Comparison of ENCODE assay signal across 9 cellular contexts in genomic region chr1:206469411-206469932, GRCh38. TPM values are rescaled to one million over a fixed set of nuclear protein-coding genes. Genes with fewer than 3 reads are reported as not detected.
DNase-seq lines count a peak whose midpoint lies in the region; ATAC-seq, FAIRE-seq and TF ChIP-seq lines count a peak whose summit lies in the region.
"Had no signal": no experiment of that assay in that cellular context is flagged by ENCODE, and none has a peak within 500 bp of the region (broad histone marks: within the 10 kb centered on the region; RNA-seq: fewer than 3 reads in every experiment).

No MANE protein-coding gene starts in this region.

- H3K9ac ChIP-seq in H1 (replicated peaks in 1 of 4; ENCODE audit: extremely low read depth in 1 of 4, low read depth in 3 of 4, low read length in 3 of 4), result peak overlapping the region in 1 of 4 experiments; percentile 6; a peak in 1 of 7 replicates

- no peak overlapping the region for H4K8ac ChIP-seq in H1 (ENCODE audit: extremely low read depth, insufficient read depth, low read length)

- no peak for TF ChIP-seq EP300 in H1 (IDR thresholded peaks at IDR 0.05; ENCODE audit: borderline replicate concordance in 1 of 2, low read depth in 2 of 2, low read length in 2 of 2)

- POLR2A ChIA-PET in H1 (lab: Charles Lee; ENCODE audit: partially characterized antibody), result interaction anchor here (1.0 to 2.2 kb wide), 5 partner anchors 9 to 40 kb away, joined by 3 to 14 read pairs (median 4); partner anchors contain the start of gene RASSF5

- no peak overlapping the region for H4K5ac ChIP-seq in H1 (ENCODE audit: insufficient read length, low read depth, low read length)

- H2BK5ac ChIP-seq in H1 (ENCODE audit: low read depth, low read length), result peak overlapping the region; percentile 90; the same call in 1 of the 2 replicates

- H3K14ac ChIP-seq in H1 (ENCODE audit: insufficient read length), result no peak overlapping the region

- no peak overlapping the region for H2AK5ac ChIP-seq in H1 (ENCODE audit: low read depth, low read length)

- H3K9me2 ChIP-seq in GM23338 (ENCODE audit: insufficient read depth), result no peaks in the 10 kb centered on the region

- H3F3A ChIP-seq in GM23338 (replicated peaks; ENCODE audit: low read depth), result no peaks in the 10 kb centered on the region

- H3K79me1 ChIP-seq in H1 (ENCODE audit: low read depth, low read length), result no peaks in the 10 kb centered on the region; the same call in 1 of the 2 replicates

- 75% methylated on average over 2 of the region's 2 CpGs; no CpG with 5 or more reads in 1 of the 2 experiments for WGBS in H1 (ENCODE audit: extremely low coverage in 1 of 2, insufficient coverage in 1 of 2, insufficient read length in 1 of 2, insufficient replicate concordance in 2 of 2, low coverage in 1 of 2, low lambda C conversion rate in 2 of 2, missing lambda C conversion rate in 1 of 2), 2 experiments

- H3K56ac ChIP-seq in H1 (replicated peaks; ENCODE audit: insufficient read length, low read depth, low read length), result no peak overlapping the region

- H3K4me2 ChIP-seq in GM23338 (peak overlapping the region; percentile 92), H1 (ENCODE audit: insufficient read depth in 1 of 2, low read depth in 2 of 2, low read length in 2 of 2) (peak overlapping the region; percentile 77 to 95; a peak in 3 of 4 replicates)

- H4K91ac ChIP-seq in H1 (replicated peaks; ENCODE audit: insufficient read length, low read length), result peak overlapping the region; percentile 18

- peaks cover 18% of the 10 kb centered on the region for H3K27me3 Mint-ChIP-seq in GM23338 (ENCODE audit: insufficient read depth, low read depth, poor library complexity)

- H3K27ac Mint-ChIP-seq in GM23338, result peak overlapping the region; percentile 86; the same call in 1 of the 2 replicates

- ATAC-seq in GM23338 (no peak), left lobe of liver (no peak), HG02970 (IDR thresholded peaks at IDR 0.05; ENCODE audit: low FRiP score, unreplicated experiment) (no peak)

- no peak overlapping the region for H3K23ac ChIP-seq in H1 (ENCODE audit: insufficient read length)

- TF ChIP-seq CTCF in GM23338 (conservative IDR thresholded peaks at IDR 0.05; ENCODE audit: low read depth in 2 of 2) (no peak), H1 (IDR thresholded peaks at IDR 0.05; ENCODE audit: control extremely low read depth in 1 of 3, insufficient read depth in 1 of 3, low read depth in 1 of 3, low read length in 3 of 3) (no peak)

- H2BK20ac ChIP-seq in H1 (ENCODE audit: low read length), result 0 out of 2 replicates have a peak overlapping the region, but pooled peaks have one; percentile 95

- no peak for FAIRE-seq in H1 (lab: Jason Lieb, UNC)

- no peak overlapping the region for H2BK120ac ChIP-seq in H1 (replicated peaks; ENCODE audit: low read depth, low read length)

- H3K23me2 ChIP-seq in H1 (ENCODE audit: low read depth, low read length), result peaks cover 9% of the 10 kb centered on the region; the same call in 1 of the 2 replicates

- H3K4me3 ChIP-seq in GM23338, result no peak overlapping the region
- H3K4me3 ChIP-seq in H1 (ENCODE audit: extremely low read depth in 1 of 4, insufficient read depth in 2 of 4, low read depth in 3 of 4, low read length in 4 of 4), result peak overlapping the region in 2 of 4 experiments; percentile 10 to 65; a peak in 2 of 8 replicates

- H3K79me2 ChIP-seq in GM23338 (replicated peaks; ENCODE audit: insufficient read depth) (no peaks in the 10 kb centered on the region), H1 (ENCODE audit: control insufficient read depth in 1 of 2, insufficient read depth in 2 of 2, low read length in 2 of 2) (no peaks in the 10 kb centered on the region)

- peak overlapping the region; percentile 100 for H2AFZ ChIP-seq in GM23338
- H2AFZ ChIP-seq in H1 (ENCODE audit: low read length), result peak overlapping the region; percentile 96; the same call in 1 of the 2 replicates

- H3K18ac ChIP-seq in H1 (ENCODE audit: extremely low read depth, low read length), result peak overlapping the region; percentile 91; the same call in 1 of the 2 replicates

- DNase-seq in GM23338 (ENCODE audit: low spot score) (peak; percentile 9), SW480 (ENCODE audit: low spot score) (peak; percentile 39), H1 (ENCODE audit: low read depth in 1 of 2, low spot score in 2 of 2) (no peak), erythroblast (lab: John Stamatoyannopoulos, UW) (no peak), left lobe of liver (ENCODE audit: low spot score) (no peak), HCEC 1CT (no peak)
- DNase-seq in stimulated activated CD4-positive, alpha-beta T cell treated with anti-CD3 and anti-CD28 coated beads, Interleukin-1b, Interleukin-23, amount 100 ng/mL, for 4 hours (ENCODE audit: low read depth in 2 of 2), result peak; percentile 21 to 32

- no peak overlapping the region for H3K27ac ChIP-seq in GM23338 (ENCODE audit: low read depth)
- H3K27ac ChIP-seq in H1 (ENCODE audit: low read depth, low read length), result no peak overlapping the region

- H3K36me3 Mint-ChIP-seq in GM23338 (ENCODE audit: low read depth), result peaks cover 8% of the 10 kb centered on the region; the same call in 2 of the 3 replicates

- H3K4me1 Mint-ChIP-seq in GM23338, result peaks cover 65% of the 10 kb centered on the region

- H3K36me3 ChIP-seq in GM23338 (ENCODE audit: insufficient read depth) (no peaks in the 10 kb centered on the region), H1 (ENCODE audit: control insufficient read depth in 2 of 4, insufficient read depth in 4 of 4, low read length in 3 of 4) (no peaks in the 10 kb centered on the region)

- peak overlapping the region; percentile 81; the same call in 1 of the 2 replicates for H2BK12ac ChIP-seq in H1 (ENCODE audit: low read depth, low read length)

- no peaks in the 10 kb centered on the region; the same call in 2 of the 3 replicates for H3K9me3 Mint-ChIP-seq in GM23338
- H3K9me3 Mint-ChIP-seq: dendritic cell treated with granulocyte-macrophage colony-stimulating factor and Interleukin-4, amounts not matched to agents 40 ng/mL and 50 ng/mL, for 4 days had no signal

- H2BK15ac ChIP-seq in H1 (ENCODE audit: low read length), result no peak overlapping the region; the same call in 1 of the 2 replicates

- H3K4me1 ChIP-seq in GM23338 (ENCODE audit: insufficient read depth) (peaks cover 40% of the 10 kb centered on the region), H1 (replicated peaks in 1 of 4; ENCODE audit: control insufficient read depth in 3 of 4, insufficient read depth in 4 of 4, low read length in 3 of 4) (peaks cover 3 to 47% (median 25%) of the 10 kb centered on the region in 4 experiments)

- CTCF ChIA-PET in H1 (lab: Charles Lee; ENCODE audit: partially characterized antibody), result interaction anchor here (0.7 to 6.0 kb wide), 16 partner anchors 10 to 257 kb away, joined by 3 to 76 read pairs (median 4); partner anchors contain the start of gene RASSF5

- H4K20me1 ChIP-seq in GM23338 (replicated peaks; ENCODE audit: insufficient read depth) (no peaks in the 10 kb centered on the region), H1 (replicated peaks in 1 of 2; ENCODE audit: control insufficient read depth in 1 of 2, insufficient read depth in 2 of 2, low read length in 2 of 2) (no peaks in the 10 kb centered on the region)

- H3K9me3 ChIP-seq in H1 (ENCODE audit: insufficient read depth in 2 of 2, low read depth in 1 of 2, low read length in 1 of 2), result no peaks in the 10 kb centered on the region

- H3K27me3 ChIP-seq in GM23338 (ENCODE audit: insufficient read depth) (no peaks in the 10 kb centered on the region), H1 (replicated peaks in 1 of 4; ENCODE audit: control insufficient read depth in 3 of 4, extremely low read depth in 1 of 4, insufficient read depth in 3 of 4, low read length in 3 of 4) (peaks cover 0 to 3% (median 0%) of the 10 kb centered on the region in 4 experiments; a peak in 2 of 7 replicates)

- TF ChIP-seq POLR2A in H1 (IDR thresholded peaks at IDR 0.05; ENCODE audit: control extremely low read depth in 1 of 2, low read depth in 2 of 2, low read length in 2 of 2) (no peak), erythroblast (IDR thresholded peaks at IDR 0.05; ENCODE audit: low read length) (no peak)

- H3K4me3 Mint-ChIP-seq in GM23338, result peak overlapping the region; percentile 77

- no peak for TF ChIP-seq RAD21 in H1 (IDR thresholded peaks at IDR 0.05 in 1 of 2, conservative IDR thresholded peaks at IDR 0.05 in 1 of 2; ENCODE audit: low read depth in 2 of 2, low read length in 2 of 2)

- H3K4ac ChIP-seq in H1 (replicated peaks; ENCODE audit: insufficient read length, low read depth, low read length), result peak overlapping the region; percentile 22

TF ChIP-seq in GM23338, 12 proteins besides CTCF, POLR2A, EP300 and RAD21 (continues in another document):
- TF ChIP-seq EZH2 (IDR thresholded peaks at IDR 0.05; ENCODE audit: low read depth, unreplicated experiment) (no peak), POLR2AphosphoS5 (IDR thresholded peaks at IDR 0.05; ENCODE audit: low read depth) (no peak)

TF ChIP-seq in H1, 55 proteins besides CTCF, POLR2A, EP300 and RAD21 (continues in another document):
- no peak for TF ChIP-seq TAF1 (IDR thresholded peaks at IDR 0.05; ENCODE audit: low read depth, low read length)
- TF ChIP-seq RFX5 (IDR thresholded peaks at IDR 0.05; ENCODE audit: borderline replicate concordance, low read depth, low read length), result no peak

RNA-seq across cellular contexts. Expression of gene IKBKE, which starts 0.8 kb away (rescaled TPM):
- total RNA-seq in GM23338 (2014; rRNA removed; shearing (Covaris generic)), result 7.1 and 11.1 TPM in 2 replicates
- polyA plus RNA-seq in GM23338 (2016; fragmentation: Nextera tagmentation; extraction: Ambion mirVana) (3.3 and 4.8 TPM in 2 replicates), H1 (2011; rRNA removed) (9.1 and 12.0 TPM in 2 replicates)
- total RNA-seq in H1 (2021; fragmentation: NEBNext Ultra II Directional; extraction: Animal tissue kit (Norgen Biotek cat#: 25700)), result 8.6 and 9.8 TPM in 2 replicates
- 9.0 TPM for polyA plus RNA-seq in H1 (2011; cell fraction: cytosol; rRNA removed)
- polyA plus RNA-seq in H1 (2011; cell fraction: nucleus; rRNA removed), result 24.8 TPM
- polyA plus RNA-seq in H1 (2012, experiment 1 of 2), result 7.5 to 13.1 TPM (median 12.1 TPM) in 4 replicates
- polyA plus RNA-seq in H1 (2012, experiment 2 of 2), result 7.7 TPM
- polyA plus RNA-seq in H1 (2013, experiment 1 of 2), result 4.2 TPM
- polyA plus RNA-seq in H1 (2013, experiment 2 of 2), result 3.9 TPM
- polyA minus RNA-seq in H1 (2011; rRNA and poly(A)+ RNA removed), result 13.0 and 19.8 TPM in 2 replicates
- polyA minus RNA-seq in H1 (2011; cell fraction: cytosol; rRNA and poly(A)+ RNA removed), result 5.9 TPM
- polyA minus RNA-seq in H1 (2011; cell fraction: nucleus; rRNA and poly(A)+ RNA removed), result 15.1 TPM
- 1.3 TPM for total RNA-seq in left lobe of liver

RNA-seq across cellular contexts. Expression of gene RASSF5, which starts 37.9 kb away (rescaled TPM):
- 3.1 and 4.4 TPM in 2 replicates for total RNA-seq in GM23338 (2014; rRNA removed; shearing (Covaris generic))
- 0.48 and 0.57 TPM in 2 replicates for polyA plus RNA-seq in GM23338 (2016; fragmentation: Nextera tagmentation; extraction: Ambion mirVana)
- 1.8 and 2.3 TPM in 2 replicates for total RNA-seq in H1 (2021; fragmentation: NEBNext Ultra II Directional; extraction: Animal tissue kit (Norgen Biotek cat#: 25700))
- polyA plus RNA-seq in H1 (2011; rRNA removed), result 0.82 and 1.2 TPM in 2 replicates
- polyA plus RNA-seq in H1 (2011; cell fraction: cytosol; rRNA removed), result 1.00 TPM
- 3.0 TPM for polyA plus RNA-seq in H1 (2011; cell fraction: nucleus; rRNA removed)
- polyA plus RNA-seq in H1 (2012, experiment 1 of 2), result 0.83 to 1.0 TPM (median 1.0 TPM) in 4 replicates
- 0.83 TPM for polyA plus RNA-seq in H1 (2012, experiment 2 of 2)
- 1.3 TPM for polyA plus RNA-seq in H1 (2013, experiment 1 of 2)
- polyA plus RNA-seq in H1 (2013, experiment 2 of 2), result 1.7 TPM
- polyA minus RNA-seq in H1 (2011; rRNA and poly(A)+ RNA removed), result 0.95 and 2.3 TPM in 2 replicates
- polyA minus RNA-seq in H1 (2011; cell fraction: cytosol; rRNA and poly(A)+ RNA removed), result 2.6 TPM
- polyA minus RNA-seq in H1 (2011; cell fraction: nucleus; rRNA and poly(A)+ RNA removed), result 2.4 TPM
- 13.1 TPM for total RNA-seq in left lobe of liver

Comparison
In these comparisons a context has a peak if more than half of its experiments do, and no peak if none do; other contexts are left out.
1. DNase-seq: peak in GM23338 (single experiment), SW480 (single experiment) and stimulated activated CD4-positive, alpha-beta T cell treated with anti-CD3 and anti-CD28 coated beads, Interleukin-1b, Interleukin-23, amount 100 ng/mL, for 4 hours (2 of 2); none in H1 (0 of 2), erythroblast (0 of 2), left lobe of liver (single experiment) and HCEC 1CT (single experiment).